Comparison of ENCODE assay signal across 8 cellular contexts in the genomic region with DNA sequence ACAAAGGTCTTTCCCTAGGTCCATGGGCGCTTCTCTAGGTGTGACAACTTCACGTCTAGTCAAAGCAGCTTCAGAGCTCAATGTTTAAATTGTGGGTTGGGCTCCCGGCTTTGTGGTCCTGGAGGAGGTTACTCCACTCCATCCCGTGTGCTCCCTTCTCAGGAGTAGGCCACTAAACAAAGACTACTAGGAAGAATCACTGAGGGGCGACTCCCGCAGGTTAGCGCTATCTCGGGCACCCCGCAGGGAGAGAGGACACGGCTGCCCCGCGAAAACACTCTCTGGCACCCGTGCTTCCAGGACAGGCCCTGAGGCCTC. TPM values are rescaled to one million over a fixed set of nuclear protein-coding genes. Genes with fewer than 3 reads are reported as not detected.
DNase-seq lines count a peak whose midpoint lies in the region; ATAC-seq and TF ChIP-seq lines count a peak whose summit lies in the region.

No MANE protein-coding gene starts in this region.

- no peak for TF ChIP-seq EP300 in tibial nerve (IDR thresholded peaks at IDR 0.05)

- 3 to 4% methylated on average over 13 of the region's 13 CpGs for WGBS in tibial nerve, 2 donors

- no peak for TF ChIP-seq POLR2A in tibial nerve (IDR thresholded peaks at IDR 0.05)

- H3K4me1 ChIP-seq in tibial nerve, result peaks cover 0 to 36% (median 20%) of the 10 kb centered on the region in 4 donors

- H3K27ac Mint-ChIP-seq in memory B cell, result peak overlapping the region; percentile 18

- peaks cover 0 to 30% (median 0%) of the 10 kb centered on the region in 3 donors for H3K36me3 ChIP-seq in tibial nerve

- no peaks in the 10 kb centered on the region for H3K9me3 Mint-ChIP-seq in memory B cell

- no peaks in the 10 kb centered on the region for H3K27me3 Mint-ChIP-seq in memory B cell

- H3K27me3 ChIP-seq in tibial nerve, result no peaks in the 10 kb centered on the region

- no peak for TF ChIP-seq CTCF in tibial nerve (IDR thresholded peaks at IDR 0.05)

- H3K4me3 ChIP-seq in tibial nerve, result peak overlapping the region; percentile 61 to 94 (median 79)

- DNase-seq in AG08395 (ENCODE audit: low spot score) (peak; percentile 24), NCI-H526 (lab: John Stamatoyannopoulos, UW) (peak; percentile 31 to 43), cerebellar cortex (ENCODE audit: low spot score) (peak; percentile 25), memory B cell (ENCODE audit: low spot score in 2 of 2) (no peak), tibial nerve (ENCODE audit: low spot score in 2 of 2) (no peak), DMS79 treated with DMSO at 0.1 percent for 48 hours (lab: John Stamatoyannopoulos, UW) (no peak)

- peak overlapping the region; percentile 80 to 98 (median 94) for H3K27ac ChIP-seq in tibial nerve

- H3K9me3 ChIP-seq in tibial nerve, result no peaks in the 10 kb centered on the region

- H3K4me1 Mint-ChIP-seq in memory B cell, result peaks cover 27% of the 10 kb centered on the region

- peak overlapping the region; percentile 90 for H3K4me3 Mint-ChIP-seq in memory B cell

- H3K36me3 Mint-ChIP-seq in memory B cell, result peaks cover 10% of the 10 kb centered on the region

- ATAC-seq in GM18499 (IDR thresholded peaks at IDR 0.05; ENCODE audit: insufficient read depth, unreplicated experiment), result peak; percentile 2
- ATAC-seq in memory B cell (ENCODE audit: low read depth), result peak; percentile 3
- no peak for ATAC-seq in HG02840 (IDR thresholded peaks at IDR 0.05; ENCODE audit: low FRiP score, unreplicated experiment)

RNA-seq across cellular contexts. Expression of a gene that starts 0.5 kb away (rescaled TPM):
- total RNA-seq in tibial nerve, result 10 to 100 TPM; 59.2 to 76.8 (median 65.1) TPM

RNA-seq across cellular contexts. Expression of a gene that starts 40.9 kb away (rescaled TPM):
- total RNA-seq in tibial nerve, result 100 to 1,000 TPM; 261 to 293 (median 272) TPM

RNA-seq across cellular contexts. Expression of a gene that starts 48.1 kb away (rescaled TPM):
- 10 to 100 TPM in 1 of 4 donors, 1 to 10 TPM in 3; 6.0 to 10.4 (median 7.4) TPM for total RNA-seq in tibial nerve

Comparison
In these comparisons a context has a peak if more than half of its experiments do, and no peak if none do; other contexts are left out.
1. DNase-seq: peak in AG08395 (single experiment), NCI-H526 (2 of 2) and cerebellar cortex (single experiment); none in memory B cell (0 of 2), tibial nerve (0 of 2) and DMS79 treated with DMSO at 0.1 percent for 48 hours (single experiment).